ENCODE assay signal across 9 cellular contexts in genomic region chrX:100410083-100410590, GRCh38. TPM values are rescaled to one million over a fixed set of nuclear protein-coding genes. Genes with fewer than 3 reads are reported as not detected.
DNase-seq lines count a peak whose midpoint lies in the region; ATAC-seq and TF ChIP-seq lines count a peak whose summit lies in the region.
"Had no signal": no experiment of that assay in that cellular context is flagged by ENCODE, and none has a peak within 500 bp of the region (broad histone marks: within the 10 kb centered on the region; RNA-seq: fewer than 3 reads in every experiment).

PCDH19 (minus strand) TSS chrX:100410273; CDS start chrX:100408597, 1,676 bp downstream.

- H3K4me1 ChIP-seq in HUES64 (ENCODE audit: insufficient read depth, low read length) (peaks cover 11% of the 10 kb centered on the region; the same call in 1 of the 2 replicates), tibial artery (peaks cover 0 to 39% (median 18%) of the 10 kb centered on the region in 4 donors)

- peaks cover 92% of the 10 kb centered on the region for H3K27me3 Mint-ChIP-seq in activated T-cell treated with anti-CD3 and anti-CD28 coated beads, Interleukin-2, amount 50 U/mL, for 24 hours
- peaks cover 86% of the 10 kb centered on the region for H3K27me3 Mint-ChIP-seq in neural crest cell (ENCODE audit: low read depth)

- no peak within 1 kb of the TSS for H3K9ac ChIP-seq in HUES64 (ENCODE audit: low read depth, low read length)

- H3K27ac Mint-ChIP-seq in activated T-cell treated with anti-CD3 and anti-CD28 coated beads, Interleukin-2, amount 50 U/mL, for 24 hours: peak within 1 kb of the TSS; percentile 72
- H3K27ac Mint-ChIP-seq in neural crest cell (ENCODE audit: unreplicated experiment): peak within 1 kb of the TSS; percentile 76
- H3K27ac Mint-ChIP-seq: natural killer cell treated with Interleukin-12 subunit alpha and Interleukin-12 subunit beta and Interleukin-15 and Interleukin-18, amount 100 ng/mL, for 72 hours had no signal

- ATAC-seq in GM19023 (IDR thresholded peaks at IDR 0.05; ENCODE audit: unreplicated experiment): no peak

- intact Hi-C loops in tibial artery (cut with DNase I; ENCODE audit: low total_unique reads): no loop called here

- H3K27me3 ChIP-seq in HUES64 (ENCODE audit: insufficient read depth, low read length) (peaks cover 79% of the 10 kb centered on the region), tibial artery (peaks cover 0 to 41% of the 10 kb centered on the region in 2 donors)

- no peaks in the 10 kb centered on the region for H3K9me3 Mint-ChIP-seq in activated T-cell treated with anti-CD3 and anti-CD28 coated beads, Interleukin-2, amount 50 U/mL, for 24 hours
- peaks cover 2% of the 10 kb centered on the region for H3K9me3 Mint-ChIP-seq in neural crest cell
- H3K9me3 Mint-ChIP-seq: natural killer cell treated with Interleukin-12 subunit alpha and Interleukin-12 subunit beta and Interleukin-15 and Interleukin-18, amount 100 ng/mL, for 72 hours had no signal

- peak within 1 kb of the TSS; percentile 58 for H3K4me3 ChIP-seq in HUES64 (ENCODE audit: low read length)
- peak within 1 kb of the TSS; percentile 36 to 51 for H3K4me3 ChIP-seq in tibial artery

- WGBS in HUES64: under 1% methylated on average over 47 of the region's 49 CpGs

- H3K27ac ChIP-seq in HUES64 (ENCODE audit: low read depth, low read length): no peak within 1 kb of the TSS
- H3K27ac ChIP-seq in tibial artery: no peak within 1 kb of the TSS

- H3K36me3 Mint-ChIP-seq in activated T-cell treated with anti-CD3 and anti-CD28 coated beads, Interleukin-2, amount 50 U/mL, for 24 hours (ENCODE audit: low read depth): no peaks in the 10 kb centered on the region
- peaks cover 23% of the 10 kb centered on the region for H3K36me3 Mint-ChIP-seq in neural crest cell (ENCODE audit: low read depth)
- H3K36me3 Mint-ChIP-seq: natural killer cell treated with Interleukin-12 subunit alpha and Interleukin-12 subunit beta and Interleukin-15 and Interleukin-18, amount 100 ng/mL, for 72 hours had no signal

- peak within 1 kb of the TSS; percentile 73 for H3K4me3 Mint-ChIP-seq in activated T-cell treated with anti-CD3 and anti-CD28 coated beads, Interleukin-2, amount 50 U/mL, for 24 hours
- peak within 1 kb of the TSS; percentile 95 for H3K4me3 Mint-ChIP-seq in neural crest cell
- H3K4me3 Mint-ChIP-seq: natural killer cell treated with Interleukin-12 subunit alpha and Interleukin-12 subunit beta and Interleukin-15 and Interleukin-18, amount 100 ng/mL, for 72 hours had no signal

- peak; percentile 55 for DNase-seq in COR-L47 (lab: John Stamatoyannopoulos, UW)
- peak; percentile 49 for DNase-seq in activated T-cell treated with anti-CD3 and anti-CD28 coated beads, Interleukin-2, amount 50 U/mL, for 24 hours
- peak; percentile 27 for DNase-seq in foreskin melanocyte
- peak; percentile 82 for DNase-seq in neural crest cell (ENCODE audit: low read depth, low spot score)
- DNase-seq in tibial artery: no peak
- no peak for DNase-seq in SKM-1 (lab: John Stamatoyannopoulos, UW; ENCODE audit: unreplicated experiment)

- H3K9me3 ChIP-seq in HUES64 (ENCODE audit: insufficient read depth, low read depth, low read length) (no peaks in the 10 kb centered on the region), tibial artery (no peaks in the 10 kb centered on the region)

- TF ChIP-seq CTCF in neural crest cell (conservative IDR thresholded peaks at IDR 0.05): no peak
- TF ChIP-seq CTCF in tibial artery (IDR thresholded peaks at IDR 0.05): no peak

- H3K4me1 Mint-ChIP-seq in activated T-cell treated with anti-CD3 and anti-CD28 coated beads, Interleukin-2, amount 50 U/mL, for 24 hours (ENCODE audit: low read depth): peaks cover 15% of the 10 kb centered on the region
- H3K4me1 Mint-ChIP-seq in neural crest cell: peaks cover 48% of the 10 kb centered on the region

- no peaks in the 10 kb centered on the region for H3K36me3 ChIP-seq in HUES64 (ENCODE audit: insufficient read depth, low read length)
- H3K36me3 ChIP-seq in tibial artery: no peaks in the 10 kb centered on the region

RNA-seq across cellular contexts. Expression of gene PCDH19, which starts in this region (rescaled TPM):
- 1.6 TPM for polyA plus RNA-seq in HUES64 (2013, experiment 1 of 2)
- 2.6 TPM for polyA plus RNA-seq in HUES64 (2013, experiment 2 of 2)
- total RNA-seq in neural crest cell: 30.2 and 33.3 TPM in 2 replicates
- total RNA-seq: natural killer cell treated with Interleukin-12 subunit alpha and Interleukin-12 subunit beta and Interleukin-15 and Interleukin-18, amount 100 ng/mL, for 72 hours had no signal

Comparison
In these comparisons a context has a peak if more than half of its experiments do, and no peak if none do; other contexts are left out.
1. DNase-seq: peak in COR-L47 (single experiment), activated T-cell treated with anti-CD3 and anti-CD28 coated beads, Interleukin-2, amount 50 U/mL, for 24 hours (single experiment), foreskin melanocyte (single experiment) and neural crest cell (single experiment); none in tibial artery (0 of 2) and SKM-1 (single experiment).